1 cellular context compared by ENCODE assay signal in the genomic region with DNA sequence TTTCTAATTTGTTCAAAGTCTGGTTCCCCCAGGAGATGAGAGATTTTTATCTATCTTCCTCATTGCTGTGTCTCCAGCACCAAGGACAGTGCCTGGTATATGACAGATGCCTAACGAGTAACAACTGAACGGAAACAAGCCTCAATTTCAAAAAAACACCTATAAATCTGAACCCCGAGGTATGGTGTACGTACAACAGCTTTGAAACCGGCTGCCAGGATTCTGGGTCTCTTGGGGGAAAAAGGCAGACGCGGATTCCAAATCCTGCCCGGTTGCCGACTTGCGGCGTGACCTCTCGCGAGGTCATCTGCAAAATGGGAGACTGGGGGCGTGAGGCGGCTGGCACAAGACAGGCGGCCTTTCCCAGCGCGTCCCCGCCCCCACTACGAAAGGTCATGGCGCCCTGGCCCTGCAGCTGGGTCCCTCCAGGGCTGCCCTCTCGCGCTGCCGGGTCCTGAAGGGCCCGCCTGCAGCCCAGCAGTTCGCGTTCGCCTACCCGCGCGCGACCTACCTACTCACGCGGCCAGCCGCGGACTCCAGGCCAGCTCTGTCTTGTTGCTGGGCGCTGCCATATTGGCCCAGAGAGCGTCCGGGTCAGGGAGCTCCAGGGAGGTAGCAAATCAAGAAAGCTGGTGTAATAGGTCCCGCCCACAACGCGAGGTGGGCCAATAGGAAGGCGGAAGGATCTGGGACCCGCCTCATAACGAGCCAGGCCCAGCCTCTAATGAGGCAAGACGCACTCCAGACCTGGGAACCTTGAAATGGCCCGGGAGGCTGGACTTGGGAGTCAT.
TF ChIP-seq lines count a peak whose summit lies in the region.

A gene with protein sequence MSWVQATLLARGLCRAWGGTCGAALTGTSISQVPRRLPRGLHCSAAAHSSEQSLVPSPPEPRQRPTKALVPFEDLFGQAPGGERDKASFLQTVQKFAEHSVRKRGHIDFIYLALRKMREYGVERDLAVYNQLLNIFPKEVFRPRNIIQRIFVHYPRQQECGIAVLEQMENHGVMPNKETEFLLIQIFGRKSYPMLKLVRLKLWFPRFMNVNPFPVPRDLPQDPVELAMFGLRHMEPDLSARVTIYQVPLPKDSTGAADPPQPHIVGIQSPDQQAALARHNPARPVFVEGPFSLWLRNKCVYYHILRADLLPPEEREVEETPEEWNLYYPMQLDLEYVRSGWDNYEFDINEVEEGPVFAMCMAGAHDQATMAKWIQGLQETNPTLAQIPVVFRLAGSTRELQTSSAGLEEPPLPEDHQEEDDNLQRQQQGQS (minus strand): TSS at position 584 of the 791 bp plus-strand sequence. CDS start 9,964 bp downstream, outside the sequence.

TF ChIP-seq in HCT116, 20 proteins besides CTCF, POLR2A, EP300 and RAD21 (continued from another document):
- TF ChIP-seq, protein P1, sequence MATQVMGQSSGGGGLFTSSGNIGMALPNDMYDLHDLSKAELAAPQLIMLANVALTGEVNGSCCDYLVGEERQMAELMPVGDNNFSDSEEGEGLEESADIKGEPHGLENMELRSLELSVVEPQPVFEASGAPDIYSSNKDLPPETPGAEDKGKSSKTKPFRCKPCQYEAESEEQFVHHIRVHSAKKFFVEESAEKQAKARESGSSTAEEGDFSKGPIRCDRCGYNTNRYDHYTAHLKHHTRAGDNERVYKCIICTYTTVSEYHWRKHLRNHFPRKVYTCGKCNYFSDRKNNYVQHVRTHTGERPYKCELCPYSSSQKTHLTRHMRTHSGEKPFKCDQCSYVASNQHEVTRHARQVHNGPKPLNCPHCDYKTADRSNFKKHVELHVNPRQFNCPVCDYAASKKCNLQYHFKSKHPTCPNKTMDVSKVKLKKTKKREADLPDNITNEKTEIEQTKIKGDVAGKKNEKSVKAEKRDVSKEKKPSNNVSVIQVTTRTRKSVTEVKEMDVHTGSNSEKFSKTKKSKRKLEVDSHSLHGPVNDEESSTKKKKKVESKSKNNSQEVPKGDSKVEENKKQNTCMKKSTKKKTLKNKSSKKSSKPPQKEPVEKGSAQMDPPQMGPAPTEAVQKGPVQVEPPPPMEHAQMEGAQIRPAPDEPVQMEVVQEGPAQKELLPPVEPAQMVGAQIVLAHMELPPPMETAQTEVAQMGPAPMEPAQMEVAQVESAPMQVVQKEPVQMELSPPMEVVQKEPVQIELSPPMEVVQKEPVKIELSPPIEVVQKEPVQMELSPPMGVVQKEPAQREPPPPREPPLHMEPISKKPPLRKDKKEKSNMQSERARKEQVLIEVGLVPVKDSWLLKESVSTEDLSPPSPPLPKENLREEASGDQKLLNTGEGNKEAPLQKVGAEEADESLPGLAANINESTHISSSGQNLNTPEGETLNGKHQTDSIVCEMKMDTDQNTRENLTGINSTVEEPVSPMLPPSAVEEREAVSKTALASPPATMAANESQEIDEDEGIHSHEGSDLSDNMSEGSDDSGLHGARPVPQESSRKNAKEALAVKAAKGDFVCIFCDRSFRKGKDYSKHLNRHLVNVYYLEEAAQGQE (IDR thresholded peaks at IDR 0.05; ENCODE audit: low read depth) = peak; percentile 91
- TF ChIP-seq ZFX (IDR thresholded peaks at IDR 0.05) (peak; percentile 70; the same call in 1 of the 2 replicates), EZH2phosphoT487 (IDR thresholded peaks at IDR 0.05; ENCODE audit: borderline replicate concordance) (no peak), EGR1 (IDR thresholded peaks at IDR 0.05; ENCODE audit: low read depth) (peak; percentile 81), JUND (IDR thresholded peaks at IDR 0.05) (no peak), CEBPB (IDR thresholded peaks at IDR 0.05; ENCODE audit: low read depth) (no peak), SIN3A (IDR thresholded peaks at IDR 0.05; ENCODE audit: low read depth) (peak; percentile 86), YY1 (IDR thresholded peaks at IDR 0.05; ENCODE audit: extremely low read depth, insufficient replicate concordance, low read depth, low read length) (peak; percentile 97), ELF1 (IDR thresholded peaks at IDR 0.05; ENCODE audit: borderline replicate concordance, low read depth) (no peak), FOSL1 (IDR thresholded peaks at IDR 0.05; ENCODE audit: low read depth) (no peak), TCF7L2 (IDR thresholded peaks at IDR 0.05; ENCODE audit: borderline replicate concordance, extremely low read depth, insufficient read depth, insufficient read length) (no peak), SRF (IDR thresholded peaks at IDR 0.05; ENCODE audit: low read depth) (no peak), EZH2 (IDR thresholded peaks at IDR 0.05) (no peak), CBX3 (IDR thresholded peaks at IDR 0.05; ENCODE audit: low read depth) (no peak; the same call in 1 of the 2 replicates)
- TF ChIP-seq, protein P2, sequence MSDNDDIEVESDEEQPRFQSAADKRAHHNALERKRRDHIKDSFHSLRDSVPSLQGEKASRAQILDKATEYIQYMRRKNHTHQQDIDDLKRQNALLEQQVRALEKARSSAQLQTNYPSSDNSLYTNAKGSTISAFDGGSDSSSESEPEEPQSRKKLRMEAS (IDR thresholded peaks at IDR 0.05) = peak; percentile 74
